16 cellular contexts compared by ENCODE assay signal in genomic region chr9:130937146-130938076, GRCh38. TPM values are rescaled to one million over a fixed set of nuclear protein-coding genes. Genes with fewer than 3 reads are reported as not detected.
DNase-seq lines count a peak whose midpoint lies in the region; ATAC-seq and TF ChIP-seq lines count a peak whose summit lies in the region.
"Had no signal": no experiment of that assay in that cellular context is flagged by ENCODE, and none has a peak within 500 bp of the region (broad histone marks: within the 10 kb centered on the region; RNA-seq: fewer than 3 reads in every experiment).

No MANE protein-coding gene starts in this region.

- H3K27ac ChIP-seq in right cardiac atrium (ENCODE audit: low read length) (no peak overlapping the region), iPS-18a (ENCODE audit: low read length) (no peak overlapping the region), ovary (no peak overlapping the region)
- H3K27ac ChIP-seq: prostate gland had no signal

- TF ChIP-seq EP300 in ovary (IDR thresholded peaks at IDR 0.05), result no peak

- H3K4me1 Mint-ChIP-seq in type B pancreatic cell (ENCODE audit: unreplicated experiment), result peaks cover 19% of the 10 kb centered on the region

- no peaks in the 10 kb centered on the region for H3K36me3 Mint-ChIP-seq in type B pancreatic cell

- peak overlapping the region; percentile 79 for H3K4me3 Mint-ChIP-seq in type B pancreatic cell

- ATAC-seq in right cardiac atrium (no peak), Right ventricle myocardium superior (ENCODE audit: poor library complexity) (no peak), GM18861 (IDR thresholded peaks at IDR 0.05; ENCODE audit: unreplicated experiment) (no peak)
- ATAC-seq: left lobe of liver had no signal

- intact Hi-C loops in right cardiac atrium (cut with DNase I), result loop anchor here (5.0 to 10.0 kb wide), 3 partner anchors 65 to 230 kb away; no protein-coding TSS in a partner anchor
- intact Hi-C loops in Right ventricle myocardium superior (cut with DNase I), result no loop called here
- intact Hi-C loops in ovary (cut with DNase I), result loop anchor here in 3 of 4 donors (5.0 to 10.0 kb wide), 5 partner anchors 63 to 525 kb away; no protein-coding TSS in a partner anchor

- peak overlapping the region; percentile 37 for H3K27ac Mint-ChIP-seq in type B pancreatic cell

- no peak for TF ChIP-seq POLR2A in ovary (IDR thresholded peaks at IDR 0.05)

- peak in 2 of 3 donors; percentile 14 to 50 for DNase-seq in right cardiac atrium
- no peak for DNase-seq in Right ventricle myocardium superior
- DNase-seq in type B pancreatic cell (ENCODE audit: extremely low spot score, unreplicated experiment), result no peak
- no peak for DNase-seq in ovary
- DNase-seq in activated CD8-positive, alpha-beta memory T cell treated with anti-CD3 and anti-CD28 coated beads for 24 hours, result no peak
- DNase-seq: amniotic stem cell; NCI-H2171; OCI-M1; stimulated activated CD4-positive, alpha-beta T cell treated with anti-CD3 and anti-CD28 coated beads, Interleukin-2, amount 100 ng/mL, for 48 hours; stimulated activated naive CD4-positive, alpha-beta T cell had no signal

- no peaks in the 10 kb centered on the region for H3K9me3 Mint-ChIP-seq in type B pancreatic cell

- no peak overlapping the region for H3K9ac ChIP-seq in iPS-18a (ENCODE audit: low read length)

- H3K36me3 ChIP-seq in iPS-18a (ENCODE audit: control insufficient read depth, low read depth, low read length) (no peaks in the 10 kb centered on the region), ovary (no peaks in the 10 kb centered on the region)
- H3K36me3 ChIP-seq: prostate gland had no signal

- H3K4me3 ChIP-seq in right cardiac atrium (ENCODE audit: low read length), result no peak overlapping the region
- H3K4me3 ChIP-seq in WI38 (ENCODE audit: low read depth, low read length), result peak overlapping the region; percentile 68
- peak overlapping the region; percentile 41 for H3K4me3 ChIP-seq in iPS-18a (ENCODE audit: low read length)
- H3K4me3 ChIP-seq in ovary, result no peak overlapping the region

- 68% methylated on average over 23 of the region's 23 CpGs for WGBS in right cardiac atrium
- 60 to 61% (median 61%) methylated on average over 23 of the region's 23 CpGs for WGBS in ovary, 3 donors

- H3K4me1 ChIP-seq in right cardiac atrium (ENCODE audit: control insufficient read depth, insufficient read depth, low read length) (peaks cover 3% of the 10 kb centered on the region), iPS-18a (ENCODE audit: control insufficient read depth, low read depth, low read length) (peaks cover 22% of the 10 kb centered on the region), ovary (ENCODE audit: insufficient read depth) (peaks cover 6% of the 10 kb centered on the region)

- no peaks in the 10 kb centered on the region for H3K27me3 ChIP-seq in right cardiac atrium (ENCODE audit: control insufficient read depth, insufficient read depth)
- peaks cover 52% of the 10 kb centered on the region for H3K27me3 ChIP-seq in iPS-18a (ENCODE audit: control insufficient read depth, insufficient read depth, low read length)
- H3K27me3 ChIP-seq in ovary, result peaks cover 12% of the 10 kb centered on the region

- H3K9me3 ChIP-seq in right cardiac atrium (ENCODE audit: control insufficient read depth, low read length) (no peaks in the 10 kb centered on the region), iPS-18a (ENCODE audit: control insufficient read depth, low read depth, low read length) (no peaks in the 10 kb centered on the region), ovary (no peaks in the 10 kb centered on the region)
- H3K9me3 ChIP-seq: prostate gland had no signal

- TF ChIP-seq CTCF in WI38 (IDR thresholded peaks at IDR 0.05; ENCODE audit: low read depth, low read length), result no peak
- no peak for TF ChIP-seq CTCF in type B pancreatic cell (conservative IDR thresholded peaks at IDR 0.05)
- TF ChIP-seq CTCF in ovary (IDR thresholded peaks at IDR 0.05), result no peak

- peaks cover 69% of the 10 kb centered on the region for H3K27me3 Mint-ChIP-seq in type B pancreatic cell

RNA-seq across cellular contexts. Expression of gene FIBCD1, which starts 1.6 kb away (rescaled TPM):
- 1 to 10 TPM in 1 of 4 donors, under 1 TPM in 3; 0.20 to 2.2 (median 0.35) TPM for total RNA-seq in right cardiac atrium
- polyA plus RNA-seq in right cardiac atrium, result 1.2 TPM
- 0.59 TPM for total RNA-seq in Right ventricle myocardium superior
- total RNA-seq in type B pancreatic cell (ENCODE audit: low replicate concordance), result 0.53 and 0.76 TPM in 2 replicates
- total RNA-seq in ovary, result under 1 TPM in 5 of 7 donors, not detected in 2; 0.08 to 0.45 (median 0.13) TPM
- polyA plus RNA-seq in ovary, result under 1 TPM in 1 of 2 donors, not detected in 1; 0.06 TPM
- total RNA-seq: left lobe of liver; T-helper 1 cell treated with Interleukin-12 subunit alpha and Interleukin-12 subunit beta and Interleukin-4 antibody, amounts not matched to agents 30 ng/mL and 1 ng/mL, for 36 hours had no signal

RNA-seq across cellular contexts. Expression of gene QRFP, which starts 40.8 kb away (rescaled TPM):
- total RNA-seq in right cardiac atrium, result not detected
- polyA plus RNA-seq in right cardiac atrium, result 0.05 TPM
- total RNA-seq in Right ventricle myocardium superior, result not detected
- not detected in 2 replicates for total RNA-seq in type B pancreatic cell (ENCODE audit: low replicate concordance)
- not detected for total RNA-seq in ovary
- polyA plus RNA-seq in ovary, result not detected
- total RNA-seq: left lobe of liver; T-helper 1 cell treated with Interleukin-12 subunit alpha and Interleukin-12 subunit beta and Interleukin-4 antibody, amounts not matched to agents 30 ng/mL and 1 ng/mL, for 36 hours had no signal

Comparison
In these comparisons a context has a peak if more than half of its experiments do, and no peak if none do; other contexts are left out.
1. DNase-seq: peak in right cardiac atrium (2 of 3); none in Right ventricle myocardium superior (single experiment), type B pancreatic cell (single experiment), ovary (0 of 5) and activated CD8-positive, alpha-beta memory T cell treated with anti-CD3 and anti-CD28 coated beads for 24 hours (single experiment).
2. H3K4me3 ChIP-seq: peak in WI38 (single experiment) and iPS-18a (single experiment); none in right cardiac atrium (single experiment) and ovary (single experiment).